In genomic region chr2:71691747-71692455, GRCh38 we compare ENCODE assay signal across 1 cellular context.
TF ChIP-seq lines count a peak whose summit lies in the region.

No MANE protein-coding gene starts in this region.

TF ChIP-seq in GM23338, 12 proteins besides CTCF, POLR2A, EP300 and RAD21 (continued from another document):
- TF ChIP-seq, protein P1, sequence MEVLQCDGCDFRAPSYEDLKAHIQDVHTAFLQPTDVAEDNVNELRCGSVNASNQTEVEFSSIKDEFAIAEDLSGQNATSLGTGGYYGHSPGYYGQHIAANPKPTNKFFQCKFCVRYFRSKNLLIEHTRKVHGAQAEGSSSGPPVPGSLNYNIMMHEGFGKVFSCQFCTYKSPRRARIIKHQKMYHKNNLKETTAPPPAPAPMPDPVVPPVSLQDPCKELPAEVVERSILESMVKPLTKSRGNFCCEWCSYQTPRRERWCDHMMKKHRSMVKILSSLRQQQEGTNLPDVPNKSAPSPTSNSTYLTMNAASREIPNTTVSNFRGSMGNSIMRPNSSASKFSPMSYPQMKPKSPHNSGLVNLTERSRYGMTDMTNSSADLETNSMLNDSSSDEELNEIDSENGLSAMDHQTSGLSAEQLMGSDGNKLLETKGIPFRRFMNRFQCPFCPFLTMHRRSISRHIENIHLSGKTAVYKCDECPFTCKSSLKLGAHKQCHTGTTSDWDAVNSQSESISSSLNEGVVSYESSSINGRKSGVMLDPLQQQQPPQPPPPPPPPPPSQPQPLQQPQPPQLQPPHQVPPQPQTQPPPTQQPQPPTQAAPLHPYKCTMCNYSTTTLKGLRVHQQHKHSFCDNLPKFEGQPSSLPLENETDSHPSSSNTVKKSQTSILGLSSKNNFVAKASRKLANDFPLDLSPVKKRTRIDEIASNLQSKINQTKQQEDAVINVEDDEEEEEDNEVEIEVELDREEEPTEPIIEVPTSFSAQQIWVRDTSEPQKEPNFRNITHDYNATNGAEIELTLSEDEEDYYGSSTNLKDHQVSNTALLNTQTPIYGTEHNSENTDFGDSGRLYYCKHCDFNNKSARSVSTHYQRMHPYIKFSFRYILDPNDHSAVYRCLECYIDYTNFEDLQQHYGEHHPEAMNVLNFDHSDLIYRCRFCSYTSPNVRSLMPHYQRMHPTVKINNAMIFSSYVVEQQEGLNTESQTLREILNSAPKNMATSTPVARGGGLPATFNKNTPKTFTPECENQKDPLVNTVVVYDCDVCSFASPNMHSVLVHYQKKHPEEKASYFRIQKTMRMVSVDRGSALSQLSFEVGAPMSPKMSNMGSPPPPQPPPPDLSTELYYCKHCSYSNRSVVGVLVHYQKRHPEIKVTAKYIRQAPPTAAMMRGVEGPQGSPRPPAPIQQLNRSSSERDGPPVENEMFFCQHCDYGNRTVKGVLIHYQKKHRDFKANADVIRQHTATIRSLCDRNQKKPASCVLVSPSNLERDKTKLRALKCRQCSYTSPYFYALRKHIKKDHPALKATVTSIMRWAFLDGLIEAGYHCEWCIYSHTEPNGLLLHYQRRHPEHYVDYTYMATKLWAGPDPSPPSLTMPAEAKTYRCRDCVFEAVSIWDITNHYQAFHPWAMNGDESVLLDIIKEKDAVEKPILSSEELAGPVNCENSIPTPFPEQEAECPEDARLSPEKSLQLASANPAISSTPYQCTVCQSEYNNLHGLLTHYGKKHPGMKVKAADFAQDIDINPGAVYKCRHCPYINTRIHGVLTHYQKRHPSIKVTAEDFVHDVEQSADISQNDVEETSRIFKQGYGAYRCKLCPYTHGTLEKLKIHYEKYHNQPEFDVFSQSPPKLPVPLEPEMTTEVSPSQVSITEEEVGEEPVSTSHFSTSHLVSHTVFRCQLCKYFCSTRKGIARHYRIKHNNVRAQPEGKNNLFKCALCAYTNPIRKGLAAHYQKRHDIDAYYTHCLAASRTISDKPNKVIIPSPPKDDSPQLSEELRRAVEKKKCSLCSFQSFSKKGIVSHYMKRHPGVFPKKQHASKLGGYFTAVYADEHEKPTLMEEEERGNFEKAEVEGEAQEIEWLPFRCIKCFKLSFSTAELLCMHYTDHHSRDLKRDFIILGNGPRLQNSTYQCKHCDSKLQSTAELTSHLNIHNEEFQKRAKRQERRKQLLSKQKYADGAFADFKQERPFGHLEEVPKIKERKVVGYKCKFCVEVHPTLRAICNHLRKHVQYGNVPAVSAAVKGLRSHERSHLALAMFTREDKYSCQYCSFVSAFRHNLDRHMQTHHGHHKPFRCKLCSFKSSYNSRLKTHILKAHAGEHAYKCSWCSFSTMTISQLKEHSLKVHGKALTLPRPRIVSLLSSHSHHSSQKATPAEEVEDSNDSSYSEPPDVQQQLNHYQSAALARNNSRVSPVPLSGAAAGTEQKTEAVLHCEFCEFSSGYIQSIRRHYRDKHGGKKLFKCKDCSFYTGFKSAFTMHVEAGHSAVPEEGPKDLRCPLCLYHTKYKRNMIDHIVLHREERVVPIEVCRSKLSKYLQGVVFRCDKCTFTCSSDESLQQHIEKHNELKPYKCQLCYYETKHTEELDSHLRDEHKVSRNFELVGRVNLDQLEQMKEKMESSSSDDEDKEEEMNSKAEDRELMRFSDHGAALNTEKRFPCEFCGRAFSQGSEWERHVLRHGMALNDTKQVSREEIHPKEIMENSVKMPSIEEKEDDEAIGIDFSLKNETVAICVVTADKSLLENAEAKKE (CRISPR knock-in tag; IDR thresholded peaks at IDR 0.05), result no peak
- TF ChIP-seq CREB1 (CRISPR knock-in tag; IDR thresholded peaks at IDR 0.05; ENCODE audit: low read depth) (no peak), JUNB (IDR thresholded peaks at IDR 0.05; ENCODE audit: unreplicated experiment) (no peak), STAT1 (IDR thresholded peaks at IDR 0.05; ENCODE audit: unreplicated experiment) (no peak), ZNF331 (CRISPR knock-in tag; IDR thresholded peaks at IDR 0.05; ENCODE audit: low read depth) (no peak), EZH2 (IDR thresholded peaks at IDR 0.05; ENCODE audit: low read depth, unreplicated experiment) (no peak), REST (IDR thresholded peaks at IDR 0.05; ENCODE audit: unreplicated experiment) (no peak), EZH2phosphoT487 (IDR thresholded peaks at IDR 0.05; ENCODE audit: unreplicated experiment) (no peak), POLR2AphosphoS5 (IDR thresholded peaks at IDR 0.05; ENCODE audit: low read depth) (no peak), NANOG (IDR thresholded peaks at IDR 0.05; ENCODE audit: borderline replicate concordance) (no peak)
- TF ChIP-seq, protein P2, sequence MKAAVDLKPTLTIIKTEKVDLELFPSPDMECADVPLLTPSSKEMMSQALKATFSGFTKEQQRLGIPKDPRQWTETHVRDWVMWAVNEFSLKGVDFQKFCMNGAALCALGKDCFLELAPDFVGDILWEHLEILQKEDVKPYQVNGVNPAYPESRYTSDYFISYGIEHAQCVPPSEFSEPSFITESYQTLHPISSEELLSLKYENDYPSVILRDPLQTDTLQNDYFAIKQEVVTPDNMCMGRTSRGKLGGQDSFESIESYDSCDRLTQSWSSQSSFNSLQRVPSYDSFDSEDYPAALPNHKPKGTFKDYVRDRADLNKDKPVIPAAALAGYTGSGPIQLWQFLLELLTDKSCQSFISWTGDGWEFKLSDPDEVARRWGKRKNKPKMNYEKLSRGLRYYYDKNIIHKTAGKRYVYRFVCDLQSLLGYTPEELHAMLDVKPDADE (IDR thresholded peaks at IDR 0.05), result no peak
